ENCODE assay signal across 8 cellular contexts in the genomic region with DNA sequence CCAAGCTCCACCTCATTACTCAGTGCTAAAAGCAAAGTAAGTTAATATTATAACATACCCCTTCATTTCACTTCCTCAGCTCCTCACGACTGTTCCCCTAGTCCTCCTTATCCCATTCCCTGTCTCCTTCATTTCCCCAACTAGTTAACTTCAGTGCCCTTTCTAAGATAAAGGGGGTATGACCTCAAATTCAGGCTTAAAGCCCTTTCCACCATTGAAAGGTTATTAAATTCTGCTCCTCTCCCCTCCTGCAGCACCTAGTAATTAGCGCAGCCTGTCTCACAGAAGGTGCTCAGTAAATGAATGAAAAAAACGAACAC. TPM values are rescaled to one million over a fixed set of nuclear protein-coding genes. Genes with fewer than 3 reads are reported as not detected.
DNase-seq lines count a peak whose midpoint lies in the region; ATAC-seq and TF ChIP-seq lines count a peak whose summit lies in the region.

No MANE protein-coding gene starts in this region.

- POLR2A ChIA-PET in RWPE1 (lab: Yijun Ruan, JAX; ENCODE audit: low non-redundant PET) = no interaction called here

- 0 to 1% (median 1%) methylated on average over 3 of the region's 3 CpGs for WGBS in ovary, 3 donors

- peaks cover 29% of the 10 kb centered on the region for H3K36me3 Mint-ChIP-seq in Calu3 (ENCODE audit: insufficient read depth, unreplicated experiment)

- no peaks in the 10 kb centered on the region for H3K9me3 Mint-ChIP-seq in Calu3 (ENCODE audit: low read depth, unreplicated experiment)

- H3K4me3 ChIP-seq in epithelial cell of proximal tubule (ENCODE audit: low read depth, low read length) = peak overlapping the region; percentile 68
- peak overlapping the region; percentile 53 for H3K4me3 ChIP-seq in ovary

- no TSS peak for BruUV-seq in Calu3 (replicated peaks; lab: Mats Ljungman, UMichigan)

- no peaks in the 10 kb centered on the region for H3K9me3 ChIP-seq in ovary

- TF ChIP-seq POLR2A in ovary (IDR thresholded peaks at IDR 0.05) = no peak

- peak overlapping the region; percentile 86 for H3K27ac Mint-ChIP-seq in Calu3 (ENCODE audit: unreplicated experiment)

- intact Hi-C loops in Calu3 (cut with micrococcal nuclease; ENCODE audit: unreplicated experiment) = loop anchor here (2.0 to 5.0 kb wide), 4 partner anchors 53 to 291 kb away; no protein-coding TSS in a partner anchor
- intact Hi-C loops in ovary (cut with DNase I) = no loop called here

- peaks cover 58% of the 10 kb centered on the region for H3K4me1 Mint-ChIP-seq in Calu3 (ENCODE audit: low read depth, unreplicated experiment)

- ATAC-seq in HG03571 (IDR thresholded peaks at IDR 0.05; ENCODE audit: unreplicated experiment) = no peak

- no peaks in the 10 kb centered on the region for H3K27me3 ChIP-seq in ovary

- TF ChIP-seq CTCF in Calu3 (IDR thresholded peaks at IDR 0.05; ENCODE audit: unreplicated experiment) (no peak), RWPE1 (conservative IDR thresholded peaks at IDR 0.05; ENCODE audit: low read depth) (no peak), epithelial cell of proximal tubule (conservative IDR thresholded peaks at IDR 0.05; ENCODE audit: low read depth, low read length) (no peak), ovary (IDR thresholded peaks at IDR 0.05) (no peak)

- TF ChIP-seq EP300 in ovary (IDR thresholded peaks at IDR 0.05) = no peak

- H3K4me1 ChIP-seq in ovary (ENCODE audit: insufficient read depth) = no peaks in the 10 kb centered on the region

- CTCF ChIA-PET in Calu3 (lab: Charles Lee) (interaction anchor here (0.6 to 3.5 kb wide), 15 partner anchors 8 to 323 kb away, joined by 3 to 20 read pairs (median 5); a partner anchor contains a TSS), RWPE1 (lab: Yijun Ruan, JAX) (no interaction called here)

- no peak for DNase-seq in Calu3
- no peak for DNase-seq in RWPE1 (ENCODE audit: low spot score)
- no peak for DNase-seq in epithelial cell of proximal tubule (ENCODE audit: low read depth)
- no peak for DNase-seq in ovary
- DNase-seq in GF-D8 (lab: John Stamatoyannopoulos, UW) = no peak
- no peak for DNase-seq in NCI-H2196 (lab: John Stamatoyannopoulos, UW; ENCODE audit: unreplicated experiment)
- DNase-seq in effector CD4-positive, alpha-beta T cell = no peak

- no peaks in the 10 kb centered on the region for H3K27me3 Mint-ChIP-seq in Calu3 (ENCODE audit: unreplicated experiment)

- no peaks in the 10 kb centered on the region for H3K36me3 ChIP-seq in ovary

- H3K27ac ChIP-seq in RWPE1 = peak overlapping the region; percentile 88
- H3K27ac ChIP-seq in ovary = peak overlapping the region in 1 of 2 donors; percentile 98

- peak overlapping the region; percentile 74 for H3K4me3 Mint-ChIP-seq in Calu3 (ENCODE audit: low read depth, unreplicated experiment)

RNA-seq across cellular contexts. Expression of a gene that starts 1.0 kb away (rescaled TPM):
- 7.5 and 9.9 TPM in 2 replicates for total RNA-seq in Calu3 (2022)
- 0.52 and 1.8 TPM in 2 replicates for total RNA-seq in epithelial cell of proximal tubule
- total RNA-seq in ovary = 1 to 10 TPM; 2.9 to 5.2 (median 3.7) TPM
- 1 to 10 TPM in 1 of 2 donors, under 1 TPM in 1; 0.68 to 1.7 TPM for polyA plus RNA-seq in ovary

RNA-seq across cellular contexts. Expression of a gene that starts 45.2 kb away (rescaled TPM):
- total RNA-seq in Calu3 (2022) (13.9 and 22.1 TPM in 2 replicates), epithelial cell of proximal tubule (0.29 TPM in 1 of 2 replicates, not detected in the other), ovary (10 to 100 TPM in 1 of 7 donors, 1 to 10 TPM in 1, under 1 TPM in 4, not detected in 1; 0.33 to 10.3 (median 0.81) TPM)
- polyA plus RNA-seq in ovary = under 1 TPM; 0.12 to 0.58 TPM
